In the genomic region with DNA sequence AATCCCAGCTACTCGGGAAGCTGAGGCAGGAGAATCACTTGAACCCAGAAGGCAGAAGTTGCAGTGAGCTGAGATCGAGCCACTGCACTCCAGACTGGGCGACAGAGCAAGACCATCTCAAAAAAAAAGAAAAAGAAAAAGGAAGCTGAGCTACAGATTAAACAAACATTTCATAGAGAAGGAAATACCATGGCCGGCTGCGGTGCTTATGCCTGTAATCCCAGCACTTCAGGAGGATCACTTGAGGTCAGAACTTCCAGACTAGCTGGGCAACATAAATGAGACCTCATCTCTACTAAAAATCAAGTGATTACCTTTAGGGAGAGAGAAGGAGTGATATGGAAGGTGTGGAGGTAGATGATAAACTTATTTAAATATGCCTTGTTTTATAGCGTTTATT, we compare ENCODE assay signal across 3 cellular contexts.
TF ChIP-seq lines count a peak whose summit lies in the region.

No MANE protein-coding gene starts in this region.

TF ChIP-seq in IMR-90, 13 proteins besides CTCF, POLR2A, EP300 and RAD21:
- no peak for TF ChIP-seq NFE2L2 (IDR thresholded peaks at IDR 0.05; ENCODE audit: low read depth, low read length)
TF ChIP-seq in IMR-90: peak in this region for 0.

TF ChIP-seq in GM12878, 131 proteins besides CTCF, POLR2A, EP300 and RAD21:
- TF ChIP-seq, protein P1, sequence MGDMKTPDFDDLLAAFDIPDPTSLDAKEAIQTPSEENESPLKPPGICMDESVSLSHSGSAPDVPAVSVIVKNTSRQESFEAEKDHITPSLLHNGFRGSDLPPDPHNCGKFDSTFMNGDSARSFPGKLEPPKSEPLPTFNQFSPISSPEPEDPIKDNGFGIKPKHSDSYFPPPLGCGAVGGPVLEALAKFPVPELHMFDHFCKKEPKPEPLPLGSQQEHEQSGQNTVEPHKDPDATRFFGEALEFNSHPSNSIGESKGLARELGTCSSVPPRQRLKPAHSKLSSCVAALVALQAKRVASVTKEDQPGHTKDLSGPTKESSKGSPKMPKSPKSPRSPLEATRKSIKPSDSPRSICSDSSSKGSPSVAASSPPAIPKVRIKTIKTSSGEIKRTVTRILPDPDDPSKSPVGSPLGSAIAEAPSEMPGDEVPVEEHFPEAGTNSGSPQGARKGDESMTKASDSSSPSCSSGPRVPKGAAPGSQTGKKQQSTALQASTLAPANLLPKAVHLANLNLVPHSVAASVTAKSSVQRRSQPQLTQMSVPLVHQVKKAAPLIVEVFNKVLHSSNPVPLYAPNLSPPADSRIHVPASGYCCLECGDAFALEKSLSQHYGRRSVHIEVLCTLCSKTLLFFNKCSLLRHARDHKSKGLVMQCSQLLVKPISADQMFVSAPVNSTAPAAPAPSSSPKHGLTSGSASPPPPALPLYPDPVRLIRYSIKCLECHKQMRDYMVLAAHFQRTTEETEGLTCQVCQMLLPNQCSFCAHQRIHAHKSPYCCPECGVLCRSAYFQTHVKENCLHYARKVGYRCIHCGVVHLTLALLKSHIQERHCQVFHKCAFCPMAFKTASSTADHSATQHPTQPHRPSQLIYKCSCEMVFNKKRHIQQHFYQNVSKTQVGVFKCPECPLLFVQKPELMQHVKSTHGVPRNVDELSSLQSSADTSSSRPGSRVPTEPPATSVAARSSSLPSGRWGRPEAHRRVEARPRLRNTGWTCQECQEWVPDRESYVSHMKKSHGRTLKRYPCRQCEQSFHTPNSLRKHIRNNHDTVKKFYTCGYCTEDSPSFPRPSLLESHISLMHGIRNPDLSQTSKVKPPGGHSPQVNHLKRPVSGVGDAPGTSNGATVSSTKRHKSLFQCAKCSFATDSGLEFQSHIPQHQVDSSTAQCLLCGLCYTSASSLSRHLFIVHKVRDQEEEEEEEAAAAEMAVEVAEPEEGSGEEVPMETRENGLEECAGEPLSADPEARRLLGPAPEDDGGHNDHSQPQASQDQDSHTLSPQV (IDR thresholded peaks at IDR 0.05) = no peak
- no peak for TF ChIP-seq HCFC1 (IDR thresholded peaks at IDR 0.05; ENCODE audit: low read length)
- no peak for TF ChIP-seq SIN3A (IDR thresholded peaks at IDR 0.05; ENCODE audit: low read depth, low read length)

TF ChIP-seq in HepG2, 621 proteins besides CTCF, POLR2A, EP300 and RAD21:
- TF ChIP-seq DMAP1 (CRISPR knock-in tag; IDR thresholded peaks at IDR 0.05) = no peak
- TF ChIP-seq TCF12 (IDR thresholded peaks at IDR 0.05) = no peak
- no peak for TF ChIP-seq TCF12 (CRISPR knock-in tag; IDR thresholded peaks at IDR 0.05)
- TF ChIP-seq, protein P2, sequence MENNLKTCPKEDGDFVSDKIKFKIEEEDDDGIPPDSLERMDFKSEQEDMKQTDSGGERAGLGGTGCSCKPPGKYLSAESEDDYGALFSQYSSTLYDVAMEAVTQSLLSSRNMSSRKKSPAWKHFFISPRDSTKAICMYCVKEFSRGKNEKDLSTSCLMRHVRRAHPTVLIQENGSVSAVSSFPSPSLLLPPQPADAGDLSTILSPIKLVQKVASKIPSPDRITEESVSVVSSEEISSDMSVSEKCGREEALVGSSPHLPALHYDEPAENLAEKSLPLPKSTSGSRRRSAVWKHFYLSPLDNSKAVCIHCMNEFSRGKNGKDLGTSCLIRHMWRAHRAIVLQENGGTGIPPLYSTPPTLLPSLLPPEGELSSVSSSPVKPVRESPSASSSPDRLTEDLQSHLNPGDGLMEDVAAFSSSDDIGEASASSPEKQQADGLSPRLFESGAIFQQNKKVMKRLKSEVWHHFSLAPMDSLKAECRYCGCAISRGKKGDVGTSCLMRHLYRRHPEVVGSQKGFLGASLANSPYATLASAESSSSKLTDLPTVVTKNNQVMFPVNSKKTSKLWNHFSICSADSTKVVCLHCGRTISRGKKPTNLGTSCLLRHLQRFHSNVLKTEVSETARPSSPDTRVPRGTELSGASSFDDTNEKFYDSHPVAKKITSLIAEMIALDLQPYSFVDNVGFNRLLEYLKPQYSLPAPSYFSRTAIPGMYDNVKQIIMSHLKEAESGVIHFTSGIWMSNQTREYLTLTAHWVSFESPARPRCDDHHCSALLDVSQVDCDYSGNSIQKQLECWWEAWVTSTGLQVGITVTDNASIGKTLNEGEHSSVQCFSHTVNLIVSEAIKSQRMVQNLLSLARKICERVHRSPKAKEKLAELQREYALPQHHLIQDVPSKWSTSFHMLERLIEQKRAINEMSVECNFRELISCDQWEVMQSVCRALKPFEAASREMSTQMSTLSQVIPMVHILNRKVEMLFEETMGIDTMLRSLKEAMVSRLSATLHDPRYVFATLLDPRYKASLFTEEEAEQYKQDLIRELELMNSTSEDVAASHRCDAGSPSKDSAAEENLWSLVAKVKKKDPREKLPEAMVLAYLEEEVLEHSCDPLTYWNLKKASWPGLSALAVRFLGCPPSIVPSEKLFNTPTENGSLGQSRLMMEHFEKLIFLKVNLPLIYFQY (CRISPR knock-in tag; IDR thresholded peaks at IDR 0.05; ENCODE audit: borderline replicate concordance) = no peak
